1 cellular context compared by ENCODE assay signal in genomic region chr6:114144887-114145851, GRCh38.
TF ChIP-seq lines count a peak whose summit lies in the region.

No MANE protein-coding gene starts in this region.

TF ChIP-seq in HepG2, 621 proteins besides CTCF, POLR2A, EP300 and RAD21 (continues in another document):
- TF ChIP-seq MXD3 (CRISPR knock-in tag; IDR thresholded peaks at IDR 0.05), result no peak
- no peak; the same call in 1 of the 2 replicates for TF ChIP-seq MBD4 (IDR thresholded peaks at IDR 0.05; ENCODE audit: borderline replicate concordance, low read length)
- TF ChIP-seq HHEX (CRISPR knock-in tag; IDR thresholded peaks at IDR 0.05), result no peak; the same call in 1 of the 2 replicates
- TF ChIP-seq PHF20 (CRISPR knock-in tag; IDR thresholded peaks at IDR 0.05), result no peak
- no peak for TF ChIP-seq EED (CRISPR knock-in tag; IDR thresholded peaks at IDR 0.05)
- no peak for TF ChIP-seq ZNF878 (CRISPR knock-in tag; IDR thresholded peaks at IDR 0.05)
- TF ChIP-seq DMAP1 (CRISPR knock-in tag; IDR thresholded peaks at IDR 0.05), result 0 out of 2 replicates have a peak, but pooled peaks have one; percentile 32
- no peak for TF ChIP-seq ZNF562 (CRISPR knock-in tag; IDR thresholded peaks at IDR 0.05; ENCODE audit: borderline replicate concordance)
- no peak for TF ChIP-seq TBP (CRISPR knock-in tag; IDR thresholded peaks at IDR 0.05)
- TF ChIP-seq ZSCAN25 (CRISPR knock-in tag; IDR thresholded peaks at IDR 0.05), result peak; percentile 45; the same call in 1 of the 2 replicates
- no peak for TF ChIP-seq ZKSCAN5 (CRISPR knock-in tag; IDR thresholded peaks at IDR 0.05)
- TF ChIP-seq RNF2 (conservative IDR thresholded peaks at IDR 0.05; ENCODE audit: low read depth), result no peak
- 0 out of 2 replicates have a peak, but pooled peaks have one; percentile 38 for TF ChIP-seq SNAPC4 (CRISPR knock-in tag; IDR thresholded peaks at IDR 0.05)
- peak; percentile 72 for TF ChIP-seq HDAC2 (CRISPR knock-in tag; IDR thresholded peaks at IDR 0.05)
- no peak for TF ChIP-seq CBFB (CRISPR knock-in tag; IDR thresholded peaks at IDR 0.05)
- no peak for TF ChIP-seq AGO1 (IDR thresholded peaks at IDR 0.05; ENCODE audit: low read depth, low read length, poor library complexity, severe bottlenecking)
- TF ChIP-seq ZNF350 (CRISPR knock-in tag; IDR thresholded peaks at IDR 0.05; ENCODE audit: borderline replicate concordance, low read depth), result no peak
- no peak for TF ChIP-seq POLR2AphosphoS2 (IDR thresholded peaks at IDR 0.05; ENCODE audit: low read depth, low read length)
- TF ChIP-seq ZMYM4 (CRISPR knock-in tag; IDR thresholded peaks at IDR 0.05), result peak; percentile 46; the same call in 1 of the 2 replicates
- TF ChIP-seq SMYD3 (CRISPR knock-in tag; IDR thresholded peaks at IDR 0.05), result no peak
- TF ChIP-seq PLSCR1 (CRISPR knock-in tag; IDR thresholded peaks at IDR 0.05; ENCODE audit: borderline replicate concordance), result no peak
- peak; percentile 79 for TF ChIP-seq PHF21A (CRISPR knock-in tag; IDR thresholded peaks at IDR 0.05)
- no peak for TF ChIP-seq SP4 (CRISPR knock-in tag; IDR thresholded peaks at IDR 0.05)
- no peak for TF ChIP-seq GLMP (CRISPR knock-in tag; IDR thresholded peaks at IDR 0.05; ENCODE audit: borderline replicate concordance)
- TF ChIP-seq NFYC (CRISPR knock-in tag; IDR thresholded peaks at IDR 0.05), result 0 out of 2 replicates have a peak, but pooled peaks have one; percentile 16
- TF ChIP-seq ZNF17 (CRISPR knock-in tag; IDR thresholded peaks at IDR 0.05), result no peak
- no peak for TF ChIP-seq ZXDC (CRISPR knock-in tag; IDR thresholded peaks at IDR 0.05)
- TF ChIP-seq PAF1 (CRISPR knock-in tag; IDR thresholded peaks at IDR 0.05), result no peak
- TF ChIP-seq SMARCE1 (IDR thresholded peaks at IDR 0.05; ENCODE audit: borderline replicate concordance), result no peak
- no peak for TF ChIP-seq NFE2L2 (IDR thresholded peaks at IDR 0.05; ENCODE audit: low read length)
- no peak for TF ChIP-seq JUNB (CRISPR knock-in tag; IDR thresholded peaks at IDR 0.05; ENCODE audit: borderline replicate concordance)
- TF ChIP-seq ZBTB1 (CRISPR knock-in tag; IDR thresholded peaks at IDR 0.05; ENCODE audit: borderline replicate concordance), result no peak
- TF ChIP-seq HMGA1 (CRISPR knock-in tag; conservative IDR thresholded peaks at IDR 0.05), result no peak
- TF ChIP-seq ZNF678 (CRISPR knock-in tag; IDR thresholded peaks at IDR 0.05), result no peak
- TF ChIP-seq HNRNPH1 (optimal IDR thresholded peaks at IDR 0.05; ENCODE audit: low read depth, low read length), result no peak
- TF ChIP-seq MEF2D (CRISPR knock-in tag; IDR thresholded peaks at IDR 0.05), result no peak; the same call in 1 of the 2 replicates
- no peak for TF ChIP-seq ZBED4 (CRISPR knock-in tag; IDR thresholded peaks at IDR 0.05; ENCODE audit: borderline replicate concordance)
- no peak for TF ChIP-seq NBN (conservative IDR thresholded peaks at IDR 0.05)
- TF ChIP-seq TBX3 (IDR thresholded peaks at IDR 0.05; ENCODE audit: borderline replicate concordance), result no peak
- TF ChIP-seq ZNF446 (CRISPR knock-in tag; IDR thresholded peaks at IDR 0.05), result no peak
- no peak for TF ChIP-seq SRSF9 (IDR thresholded peaks at IDR 0.05; ENCODE audit: borderline replicate concordance, insufficient read depth, low read depth, low read length, poor library complexity, severe bottlenecking)
- TF ChIP-seq ZNF138 (CRISPR knock-in tag; IDR thresholded peaks at IDR 0.05; ENCODE audit: low read depth), result no peak
- TF ChIP-seq KDM2A (CRISPR knock-in tag; IDR thresholded peaks at IDR 0.05; ENCODE audit: borderline replicate concordance, low read depth), result no peak
- TF ChIP-seq ZNF615 (CRISPR knock-in tag; IDR thresholded peaks at IDR 0.05; ENCODE audit: borderline replicate concordance), result no peak
- no peak for TF ChIP-seq ZNF768 (CRISPR knock-in tag; IDR thresholded peaks at IDR 0.05)
- TF ChIP-seq ZBTB3 (CRISPR knock-in tag; IDR thresholded peaks at IDR 0.05; ENCODE audit: borderline replicate concordance, low read depth), result no peak
- no peak for TF ChIP-seq ZNF547 (CRISPR knock-in tag; IDR thresholded peaks at IDR 0.05)
- peak; percentile 86 for TF ChIP-seq FOXP4 (CRISPR knock-in tag; IDR thresholded peaks at IDR 0.05)
- TF ChIP-seq KLF12 (CRISPR knock-in tag; IDR thresholded peaks at IDR 0.05; ENCODE audit: borderline replicate concordance), result no peak
- TF ChIP-seq TRIM22 (IDR thresholded peaks at IDR 0.05), result no peak
- no peak for TF ChIP-seq ZNF780A (CRISPR knock-in tag; IDR thresholded peaks at IDR 0.05)
- TF ChIP-seq U2AF1 (optimal IDR thresholded peaks at IDR 0.05; ENCODE audit: low read depth, low read length), result no peak
